Comparison of ENCODE assay signal across 1 cellular context in the genomic region with DNA sequence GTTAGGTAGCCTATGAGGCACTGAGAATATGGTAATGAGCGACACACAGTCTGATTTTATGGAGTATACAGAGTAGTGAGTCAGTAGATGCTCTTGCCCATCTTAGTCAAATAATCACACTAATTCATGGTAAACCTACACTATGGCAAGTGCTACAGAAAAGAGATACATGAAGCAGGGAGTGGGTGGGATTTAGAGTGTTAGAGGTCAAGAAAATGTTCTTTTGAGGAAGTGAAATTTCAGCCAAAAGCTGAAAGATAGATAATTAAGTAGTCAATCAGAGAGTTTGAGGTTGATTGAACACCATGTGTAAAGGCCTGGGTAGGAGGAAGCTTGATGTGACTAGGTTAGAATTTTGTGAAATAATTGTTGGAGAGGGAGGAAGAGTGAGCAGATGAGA.
TF ChIP-seq lines count a peak whose summit lies in the region.

No MANE protein-coding gene starts in this region.

TF ChIP-seq in HepG2, 621 proteins besides CTCF, POLR2A, EP300 and RAD21 (continued from another document):
- TF ChIP-seq, protein P1, sequence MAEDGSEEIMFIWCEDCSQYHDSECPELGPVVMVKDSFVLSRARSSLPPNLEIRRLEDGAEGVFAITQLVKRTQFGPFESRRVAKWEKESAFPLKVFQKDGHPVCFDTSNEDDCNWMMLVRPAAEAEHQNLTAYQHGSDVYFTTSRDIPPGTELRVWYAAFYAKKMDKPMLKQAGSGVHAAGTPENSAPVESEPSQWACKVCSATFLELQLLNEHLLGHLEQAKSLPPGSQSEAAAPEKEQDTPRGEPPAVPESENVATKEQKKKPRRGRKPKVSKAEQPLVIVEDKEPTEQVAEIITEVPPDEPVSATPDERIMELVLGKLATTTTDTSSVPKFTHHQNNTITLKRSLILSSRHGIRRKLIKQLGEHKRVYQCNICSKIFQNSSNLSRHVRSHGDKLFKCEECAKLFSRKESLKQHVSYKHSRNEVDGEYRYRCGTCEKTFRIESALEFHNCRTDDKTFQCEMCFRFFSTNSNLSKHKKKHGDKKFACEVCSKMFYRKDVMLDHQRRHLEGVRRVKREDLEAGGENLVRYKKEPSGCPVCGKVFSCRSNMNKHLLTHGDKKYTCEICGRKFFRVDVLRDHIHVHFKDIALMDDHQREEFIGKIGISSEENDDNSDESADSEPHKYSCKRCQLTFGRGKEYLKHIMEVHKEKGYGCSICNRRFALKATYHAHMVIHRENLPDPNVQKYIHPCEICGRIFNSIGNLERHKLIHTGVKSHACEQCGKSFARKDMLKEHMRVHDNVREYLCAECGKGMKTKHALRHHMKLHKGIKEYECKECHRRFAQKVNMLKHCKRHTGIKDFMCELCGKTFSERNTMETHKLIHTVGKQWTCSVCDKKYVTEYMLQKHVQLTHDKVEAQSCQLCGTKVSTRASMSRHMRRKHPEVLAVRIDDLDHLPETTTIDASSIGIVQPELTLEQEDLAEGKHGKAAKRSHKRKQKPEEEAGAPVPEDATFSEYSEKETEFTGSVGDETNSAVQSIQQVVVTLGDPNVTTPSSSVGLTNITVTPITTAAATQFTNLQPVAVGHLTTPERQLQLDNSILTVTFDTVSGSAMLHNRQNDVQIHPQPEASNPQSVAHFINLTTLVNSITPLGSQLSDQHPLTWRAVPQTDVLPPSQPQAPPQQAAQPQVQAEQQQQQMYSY (CRISPR knock-in tag; IDR thresholded peaks at IDR 0.05): no peak
- TF ChIP-seq NFATC3 (CRISPR knock-in tag; IDR thresholded peaks at IDR 0.05) (no peak), ZNF296 (CRISPR knock-in tag; conservative IDR thresholded peaks at IDR 0.05) (no peak), HOXA7 (CRISPR knock-in tag; IDR thresholded peaks at IDR 0.05) (no peak), HDAC6 (IDR thresholded peaks at IDR 0.05; ENCODE audit: low read depth, low read length) (no peak), PAWR (CRISPR knock-in tag; IDR thresholded peaks at IDR 0.05; ENCODE audit: borderline replicate concordance) (no peak), ZNF160 (CRISPR knock-in tag; IDR thresholded peaks at IDR 0.05) (no peak), MTA3 (CRISPR knock-in tag; IDR thresholded peaks at IDR 0.05) (no peak), FOXA3 (CRISPR knock-in tag; IDR thresholded peaks at IDR 0.05) (no peak), REXO4 (CRISPR knock-in tag; IDR thresholded peaks at IDR 0.05; ENCODE audit: borderline replicate concordance) (no peak), CBX1 (IDR thresholded peaks at IDR 0.05; ENCODE audit: low read depth) (no peak), ZNF292 (CRISPR knock-in tag; IDR thresholded peaks at IDR 0.05; ENCODE audit: borderline replicate concordance, low read depth) (no peak), REPIN1 (CRISPR knock-in tag; IDR thresholded peaks at IDR 0.05; ENCODE audit: borderline replicate concordance, low read depth) (no peak)
